ENCODE assay signal across 1 cellular context in genomic region chr19:11578342-11579142, GRCh38.
TF ChIP-seq lines count a peak whose summit lies in the region.

No MANE protein-coding gene starts in this region.

TF ChIP-seq in GM23338, 12 proteins besides CTCF, POLR2A, EP300 and RAD21 (continued from another document):
- TF ChIP-seq REST (IDR thresholded peaks at IDR 0.05; ENCODE audit: unreplicated experiment) (no peak), ZNF114 (CRISPR knock-in tag; IDR thresholded peaks at IDR 0.05) (no peak), JUNB (IDR thresholded peaks at IDR 0.05; ENCODE audit: unreplicated experiment) (no peak), POLR2AphosphoS5 (IDR thresholded peaks at IDR 0.05; ENCODE audit: low read depth) (peak; percentile 55; the same call in 1 of the 2 replicates)
